Comparison of ENCODE assay signal across 19 cellular contexts in the genomic region with DNA sequence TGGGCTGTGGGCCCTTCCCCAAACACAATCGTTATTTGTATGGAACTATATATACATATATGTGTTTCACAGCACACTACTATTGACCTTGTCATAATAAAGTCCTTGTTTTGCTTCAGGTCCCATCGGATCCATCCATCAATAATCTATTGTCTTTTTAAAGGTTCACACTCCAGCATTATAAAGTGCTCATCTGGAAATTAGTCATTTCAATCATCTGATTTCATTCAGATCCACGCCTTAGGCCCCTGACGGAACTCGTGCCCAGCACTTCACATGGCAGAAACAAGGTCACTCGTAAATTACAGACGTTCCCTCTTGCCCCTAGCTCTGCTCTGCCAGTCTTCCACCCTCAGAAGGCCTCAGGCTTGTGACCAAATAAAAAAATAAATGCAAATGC.
"Had no signal": no experiment of that assay in that cellular context is flagged by ENCODE, and none has a peak within 500 bp of the region (broad histone marks: within the 10 kb centered on the region; RNA-seq: fewer than 3 reads in every experiment).

No MANE protein-coding gene starts in this region.

- H3K27ac Mint-ChIP-seq: immature natural killer cell; memory B cell; naive thymus-derived CD4-positive, alpha-beta T cell; natural killer cell had no signal

- DNase-seq: dermis blood vessel endothelial cell; effector CD4-positive, alpha-beta T cell; effector memory CD4-positive, alpha-beta T cell; erythroblast; esophagus squamous epithelium; foreskin fibroblast; heart left ventricle; hypothalamus; immature natural killer cell; islet precursor cell; kidney glomerular epithelial cell; left colon; left ventricle myocardium inferior; mammary epithelial cell; mesendoderm; midbrain; naive thymus-derived CD4-positive, alpha-beta T cell; natural killer cell had no signal

- H3K9me3 Mint-ChIP-seq: immature natural killer cell, natural killer cell had no signal

- H3K4me3 Mint-ChIP-seq: immature natural killer cell; memory B cell; naive thymus-derived CD4-positive, alpha-beta T cell; natural killer cell had no signal

- H3K4me1 Mint-ChIP-seq: immature natural killer cell; memory B cell; naive thymus-derived CD4-positive, alpha-beta T cell; natural killer cell had no signal

- H3K36me3 Mint-ChIP-seq: immature natural killer cell; memory B cell; naive thymus-derived CD4-positive, alpha-beta T cell; natural killer cell had no signal
